In the genomic region with DNA sequence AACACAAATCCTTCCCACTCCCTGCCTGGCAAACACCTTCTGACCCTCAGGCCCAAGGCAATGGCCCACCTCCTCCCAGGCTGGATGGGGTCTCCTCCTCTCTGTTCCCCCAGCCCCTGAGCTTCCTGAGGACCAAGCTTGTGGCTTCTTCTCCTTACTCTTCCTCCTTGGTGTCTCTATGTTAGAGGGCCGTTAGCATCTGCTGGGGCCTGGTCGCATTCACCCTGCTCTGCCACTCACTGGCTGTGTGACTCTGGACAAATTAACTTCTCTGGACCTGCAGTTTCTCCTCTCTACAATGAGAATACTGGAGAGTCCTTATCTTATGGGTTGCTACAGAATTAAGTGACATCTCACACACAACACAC, we compare ENCODE assay signal across 8 cellular contexts. TPM values are rescaled to one million over a fixed set of nuclear protein-coding genes. Genes with fewer than 3 reads are reported as not detected.
A peak's percentile ranks its signal among the peaks of the same experiment; 100 is the strongest.
DNase-seq lines count a peak whose midpoint lies in the region; ATAC-seq and TF ChIP-seq lines count a peak whose summit lies in the region.

No MANE protein-coding gene starts in this region.

- peak overlapping the region; percentile 13 for H2AK5ac ChIP-seq in trophoblast cell (ENCODE audit: low read length)

- intact Hi-C loops in esophagus muscularis mucosa (cut with DNase I): loop anchor here (2.0 kb wide), 2 partner anchors 17 to 75 kb away; partner anchors contain the start of genes MT1E and MT1X

- H3K79me2 ChIP-seq in DND-41 (ENCODE audit: insufficient read depth, low read length) (no peaks in the 10 kb centered on the region), trophoblast cell (ENCODE audit: control insufficient read depth, insufficient read depth, low read length, poor library complexity) (no peaks in the 10 kb centered on the region)

- H3K14ac ChIP-seq in trophoblast cell (ENCODE audit: low read length): no peak overlapping the region

- H3K4me2 ChIP-seq in DND-41 (ENCODE audit: insufficient read depth, low read length) (peak overlapping the region; percentile 89), trophoblast cell (ENCODE audit: low read length) (peak overlapping the region; percentile 77)

- H4K91ac ChIP-seq in trophoblast cell (ENCODE audit: low read depth, low read length): peak overlapping the region; percentile 87

- no peaks in the 10 kb centered on the region for H3K9me3 ChIP-seq in DND-41 (ENCODE audit: insufficient read depth, low read length, severe bottlenecking)
- no peaks in the 10 kb centered on the region for H3K9me3 ChIP-seq in SJSA1 (replicated peaks)
- H3K9me3 ChIP-seq in esophagus muscularis mucosa: no peaks in the 10 kb centered on the region
- H3K9me3 ChIP-seq in trophoblast cell (ENCODE audit: insufficient read depth, low read depth, low read length): no peaks in the 10 kb centered on the region

- DNase-seq in DND-41 (no peak), SJSA1 (ENCODE audit: low read depth in 1 of 2, low spot score in 2 of 2) (no peak), esophagus muscularis mucosa (ENCODE audit: extremely low spot score) (no peak), trophoblast cell (no peak), hippocampal formation (lab: John Stamatoyannopoulos, UW) (no peak), SW 1271 (lab: John Stamatoyannopoulos, UW) (no peak)

- H4K8ac ChIP-seq in trophoblast cell (ENCODE audit: low read depth, low read length): peak overlapping the region; percentile 35

- no peak for ATAC-seq in DND-41 (ENCODE audit: insufficient read depth, low read depth)
- ATAC-seq in HG03045 (IDR thresholded peaks at IDR 0.05; ENCODE audit: unreplicated experiment): no peak
- no peak for ATAC-seq in GM18520 (IDR thresholded peaks at IDR 0.05; ENCODE audit: unreplicated experiment)

- no peaks in the 10 kb centered on the region for H3K36me3 ChIP-seq in DND-41 (ENCODE audit: insufficient read depth, low read length)
- no peaks in the 10 kb centered on the region for H3K36me3 ChIP-seq in SJSA1
- H3K36me3 ChIP-seq in esophagus muscularis mucosa: no peaks in the 10 kb centered on the region
- H3K36me3 ChIP-seq in trophoblast cell (ENCODE audit: control insufficient read depth in 1 of 2, insufficient read depth in 2 of 2, low read length in 2 of 2): no peaks in the 10 kb centered on the region

- H4K20me1 ChIP-seq in DND-41 (ENCODE audit: insufficient read depth, low read length): no peaks in the 10 kb centered on the region

- no peak overlapping the region for H3K4ac ChIP-seq in trophoblast cell (ENCODE audit: low read depth, low read length)

- H3K4me3 ChIP-seq in DND-41 (ENCODE audit: low read depth in 1 of 2, low read length in 2 of 2) (peak overlapping the region in 1 of 2 experiments; percentile 70; a peak in 2 of 4 replicates), SJSA1 (peak overlapping the region; percentile 47), esophagus muscularis mucosa (peak overlapping the region; percentile 56 to 67 (median 62)), trophoblast cell (ENCODE audit: low read depth, low read length) (no peak overlapping the region)

- no peak for TF ChIP-seq POLR2A in esophagus muscularis mucosa (IDR thresholded peaks at IDR 0.05; ENCODE audit: low read depth)

- no peak overlapping the region for H2BK5ac ChIP-seq in trophoblast cell (ENCODE audit: low read depth, low read length, poor library complexity)

- H4K12ac ChIP-seq in trophoblast cell (ENCODE audit: low read depth, low read length): no peak overlapping the region

- H3K4me1 ChIP-seq in DND-41 (ENCODE audit: insufficient read depth, low read length): peaks cover 41% of the 10 kb centered on the region
- peaks cover 57% of the 10 kb centered on the region for H3K4me1 ChIP-seq in SJSA1 (replicated peaks)
- H3K4me1 ChIP-seq in esophagus muscularis mucosa: peaks cover 54 to 65% (median 60%) of the 10 kb centered on the region in 4 donors
- H3K4me1 ChIP-seq in trophoblast cell (ENCODE audit: control insufficient read depth in 1 of 2, insufficient read depth in 2 of 2, low read length in 2 of 2): peaks cover 27 to 31% of the 10 kb centered on the region in 2 experiments

- no peak for TF ChIP-seq EP300 in esophagus muscularis mucosa (IDR thresholded peaks at IDR 0.05)

- H3K79me1 ChIP-seq in trophoblast cell (ENCODE audit: low read length): peaks cover 11% of the 10 kb centered on the region

- TF ChIP-seq CTCF in DND-41 (IDR thresholded peaks at IDR 0.05; ENCODE audit: borderline replicate concordance, extremely low read depth, low read length, poor library complexity, severe bottlenecking): no peak
- TF ChIP-seq CTCF in esophagus muscularis mucosa (IDR thresholded peaks at IDR 0.05): no peak

- H2BK120ac ChIP-seq in trophoblast cell (ENCODE audit: insufficient read depth, low read length, poor library complexity): peak overlapping the region; percentile 50

- no peak overlapping the region for H3K23ac ChIP-seq in trophoblast cell (ENCODE audit: low read length)

- no peak overlapping the region for H3K18ac ChIP-seq in trophoblast cell (ENCODE audit: low read length)

- peak overlapping the region; percentile 63 for H3K9ac ChIP-seq in DND-41 (ENCODE audit: low read depth, low read length)
- H3K9ac ChIP-seq in trophoblast cell (ENCODE audit: low read length): no peak overlapping the region

- peak overlapping the region; percentile 88 for H2AFZ ChIP-seq in DND-41 (ENCODE audit: low read depth, low read length)
- H2AFZ ChIP-seq in trophoblast cell (ENCODE audit: insufficient read depth, low read length, poor library complexity): peak overlapping the region; percentile 33

- 70% methylated on average over 2 of the region's 2 CpGs for WGBS in esophagus muscularis mucosa
- no CpG with 5 or more reads among the region's 2 CpGs for whole genome bisulfite sequencing in trophoblast cell (ENCODE audit: extremely low coverage, insufficient coverage, insufficient read length)

- peak overlapping the region; percentile 87 for H3K27ac ChIP-seq in DND-41 (ENCODE audit: low read length)
- H3K27ac ChIP-seq in SJSA1: peak overlapping the region; percentile 92
- peak overlapping the region; percentile 84 to 96 (median 92) for H3K27ac ChIP-seq in esophagus muscularis mucosa (replicated peaks in 1 of 4)
- peak overlapping the region; percentile 23 for H3K27ac ChIP-seq in trophoblast cell (ENCODE audit: low read depth, low read length)

- H3K27me3 ChIP-seq in DND-41 (ENCODE audit: insufficient read depth, low read length, poor library complexity) (no peaks in the 10 kb centered on the region), SJSA1 (replicated peaks) (no peaks in the 10 kb centered on the region), esophagus muscularis mucosa (no peaks in the 10 kb centered on the region), trophoblast cell (ENCODE audit: insufficient read depth, low read length) (peaks cover 3% of the 10 kb centered on the region)

- H2BK12ac ChIP-seq in trophoblast cell (ENCODE audit: low read length): peak overlapping the region; percentile 62

RNA-seq across cellular contexts. Expression of gene MT2A, which starts 0.7 kb away (rescaled TPM):
- 48.4 and 69.6 TPM in 2 replicates for total RNA-seq in SJSA1 (2014; rRNA removed; shearing (Covaris generic))
- total RNA-seq in esophagus muscularis mucosa: 100 to 1,000 TPM in 3 of 4 donors, 10 to 100 TPM in 1; 27.0 to 528 (median 116) TPM
- 236 and 279 TPM in 2 replicates for polyA plus RNA-seq in trophoblast cell (2013)

RNA-seq across cellular contexts. Expression of gene MT1E, which starts 17.9 kb away (rescaled TPM):
- 63.9 and 155 TPM in 2 replicates for total RNA-seq in SJSA1 (2014; rRNA removed; shearing (Covaris generic))
- total RNA-seq in esophagus muscularis mucosa: 100 to 1,000 TPM in 3 of 4 donors, 10 to 100 TPM in 1; 57.7 to 428 (median 146) TPM
- 64.0 and 71.5 TPM in 2 replicates for polyA plus RNA-seq in trophoblast cell (2013)

RNA-seq across cellular contexts. Expression of gene MT3, which starts 18.3 kb away (rescaled TPM):
- total RNA-seq in SJSA1 (2014; rRNA removed; shearing (Covaris generic)): not detected in 2 replicates
- total RNA-seq in esophagus muscularis mucosa: 10 to 100 TPM in 1 of 4 donors, 1 to 10 TPM in 3; 2.0 to 12.5 (median 4.1) TPM
- not detected in 2 replicates for polyA plus RNA-seq in trophoblast cell (2013)

RNA-seq across cellular contexts. Expression of gene MT1M, which starts 24.8 kb away (rescaled TPM):
- total RNA-seq in SJSA1 (2014; rRNA removed; shearing (Covaris generic)): 0.74 and 7.0 TPM in 2 replicates
- 10 to 100 TPM in 3 of 4 donors, 1 to 10 TPM in 1; 3.7 to 74.9 (median 14.9) TPM for total RNA-seq in esophagus muscularis mucosa
- polyA plus RNA-seq in trophoblast cell (2013): 0.70 and 1.2 TPM in 2 replicates

RNA-seq across cellular contexts. Expression of gene MT1A, which starts 30.8 kb away (rescaled TPM):
- not detected in 2 replicates for total RNA-seq in SJSA1 (2014; rRNA removed; shearing (Covaris generic))
- 100 to 1,000 TPM in 1 of 4 donors, 10 to 100 TPM in 1, 1 to 10 TPM in 1, not detected in 1; 1.7 to 371 (median 21.3) TPM for total RNA-seq in esophagus muscularis mucosa
- polyA plus RNA-seq in trophoblast cell (2013): 0.33 and 0.39 TPM in 2 replicates

Comparison
In these comparisons a context has a peak if more than half of its experiments do, and no peak if none do; other contexts are left out.
1. H3K27ac ChIP-seq: peak in every context shown above with its lines; median percentile 92 in SJSA1; 92 in esophagus muscularis mucosa; 87 in DND-41; 23 in trophoblast cell.